Comparison of ENCODE assay signal across 9 cellular contexts in the genomic region with DNA sequence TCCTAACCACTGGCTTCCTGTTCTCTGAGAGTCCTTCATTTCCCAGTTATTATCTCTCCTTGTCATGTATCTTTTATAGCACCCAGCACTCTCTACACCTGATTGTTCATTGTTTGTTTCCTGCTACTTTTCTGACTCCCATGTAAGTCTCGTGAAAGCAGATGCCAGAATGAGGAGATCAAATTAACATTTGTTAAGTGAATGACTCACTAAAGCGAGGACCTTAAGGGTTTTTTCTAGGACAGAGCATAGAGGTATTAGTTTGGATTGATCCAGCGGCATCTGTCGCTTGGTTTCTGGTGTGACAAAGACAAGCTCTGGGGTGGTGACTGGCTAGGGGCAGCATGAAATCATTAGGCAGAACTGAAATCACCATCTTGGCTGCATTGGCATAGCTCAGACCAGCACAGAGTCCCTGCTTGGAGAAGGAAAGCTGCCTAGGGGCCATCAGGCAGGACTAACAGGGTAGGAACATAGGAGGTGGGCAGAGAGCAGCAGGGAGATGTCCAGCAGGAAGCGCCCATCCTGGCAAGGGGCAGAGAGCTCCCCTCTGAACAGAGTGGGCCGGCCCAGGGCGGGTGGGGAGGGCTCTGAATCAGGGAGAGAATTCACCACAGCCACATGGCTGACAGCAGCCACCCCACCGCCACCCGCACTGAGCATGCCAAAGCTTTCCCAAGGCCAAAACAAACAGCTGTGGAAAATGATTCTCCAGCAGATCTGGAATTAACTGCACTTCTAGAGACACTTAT.
A peak's percentile ranks its signal among the peaks of the same experiment; 100 is the strongest.
DNase-seq lines count a peak whose midpoint lies in the region; ATAC-seq and TF ChIP-seq lines count a peak whose summit lies in the region.
"Had no signal": no experiment of that assay in that cellular context is flagged by ENCODE, and none has a peak within 500 bp of the region (broad histone marks: within the 10 kb centered on the region; RNA-seq: fewer than 3 reads in every experiment).

No MANE protein-coding gene starts in this region.

- peaks cover 2% of the 10 kb centered on the region for H3K4me1 ChIP-seq in right cardiac atrium (ENCODE audit: control insufficient read depth, insufficient read depth, low read length)
- peaks cover 51% of the 10 kb centered on the region for H3K4me1 ChIP-seq in SJCRH30
- H3K4me1 ChIP-seq in thoracic aorta (ENCODE audit: control insufficient read depth in 1 of 2, low read depth in 2 of 2) = peaks cover 2 to 14% of the 10 kb centered on the region in 2 donors

- H3K27me3 ChIP-seq in right cardiac atrium (ENCODE audit: control insufficient read depth, insufficient read depth) = no peaks in the 10 kb centered on the region
- H3K27me3 ChIP-seq in SJCRH30 = no peaks in the 10 kb centered on the region
- H3K27me3 ChIP-seq in thoracic aorta (replicated peaks; ENCODE audit: insufficient read depth) = no peaks in the 10 kb centered on the region

- ATAC-seq in right cardiac atrium = peak; percentile 42 to 82
- ATAC-seq in Right ventricle myocardium superior (ENCODE audit: poor library complexity) = no peak
- no peak for ATAC-seq in thoracic aorta (ENCODE audit: insufficient number of reproducible peaks, low FRiP score, low read depth)
- ATAC-seq in GM18868 (IDR thresholded peaks at IDR 0.05; ENCODE audit: unreplicated experiment) = no peak

- no peak for TF ChIP-seq CTCF in thoracic aorta (IDR thresholded peaks at IDR 0.05)

- H3K4me3 ChIP-seq in right cardiac atrium (ENCODE audit: low read length) = no peak overlapping the region
- H3K4me3 ChIP-seq in SJCRH30 = peak overlapping the region; percentile 47
- H3K4me3 ChIP-seq in thoracic aorta = peak overlapping the region; percentile 26
- H3K4me3 ChIP-seq: skin epidermis had no signal

- H3K36me3 ChIP-seq in SJCRH30 = no peaks in the 10 kb centered on the region
- H3K36me3 ChIP-seq in thoracic aorta = no peaks in the 10 kb centered on the region

- no peaks in the 10 kb centered on the region for H3K9me3 ChIP-seq in right cardiac atrium (ENCODE audit: control insufficient read depth, low read length)
- no peaks in the 10 kb centered on the region for H3K9me3 ChIP-seq in SJCRH30 (replicated peaks)
- no peaks in the 10 kb centered on the region for H3K9me3 ChIP-seq in thoracic aorta

- H3K27ac ChIP-seq in right cardiac atrium (ENCODE audit: low read length) (no peak overlapping the region), SJCRH30 (peak overlapping the region; percentile 85), thoracic aorta (no peak overlapping the region)

- DNase-seq in right cardiac atrium (peak in 2 of 3 donors; percentile 37 to 74), Right ventricle myocardium superior (no peak), SJCRH30 (peak; percentile 93 to 94), glomerular visceral epithelial cell (ENCODE audit: extremely low spot score) (peak; percentile 57), thoracic aorta (ENCODE audit: low spot score) (no peak), activated gamma-delta T cell treated with Interleukin-2 at 50 U/mL for 16 hours (no peak), NCI-H1048 (lab: John Stamatoyannopoulos, UW) (no peak)

- WGBS in right cardiac atrium = 67% methylated on average over 9 of the region's 9 CpGs

- intact Hi-C loops in right cardiac atrium (cut with DNase I) = no loop called here
- intact Hi-C loops in Right ventricle myocardium superior (cut with DNase I) = no loop called here

Comparison
In these comparisons a context has a peak if more than half of its experiments do, and no peak if none do; other contexts are left out.
1. ATAC-seq: peak in right cardiac atrium (2 of 2); none in Right ventricle myocardium superior (single experiment), thoracic aorta (single experiment) and GM18868 (single experiment).
2. DNase-seq: peak in right cardiac atrium (2 of 3), SJCRH30 (2 of 2) and glomerular visceral epithelial cell (single experiment); none in Right ventricle myocardium superior (single experiment), thoracic aorta (single experiment), activated gamma-delta T cell treated with Interleukin-2 at 50 U/mL for 16 hours (single experiment) and NCI-H1048 (single experiment).